ENCODE assay signal across 1 cellular context in the genomic region with DNA sequence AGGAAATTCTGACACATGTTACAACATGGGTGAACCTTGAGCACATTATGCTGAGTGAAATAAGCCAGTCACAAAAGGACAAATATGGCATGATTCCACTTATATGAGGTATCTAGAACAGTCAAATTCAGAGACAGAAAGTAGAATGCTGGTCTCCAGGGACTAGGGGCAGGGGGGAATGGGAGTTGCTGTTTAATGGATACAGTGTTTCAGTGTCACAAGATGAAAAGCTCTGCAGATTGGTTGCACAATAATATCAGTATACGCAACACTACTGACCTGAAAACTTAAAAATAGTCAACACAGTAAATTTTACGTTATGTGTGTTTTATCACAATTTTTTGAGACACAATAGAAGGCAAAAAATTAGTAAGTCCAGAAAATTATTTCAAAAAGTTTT.
TF ChIP-seq lines count a peak whose summit lies in the region.

No MANE protein-coding gene starts in this region.

TF ChIP-seq in GM23338, 12 proteins besides CTCF, POLR2A, EP300 and RAD21 (continued from another document):
- TF ChIP-seq REST (IDR thresholded peaks at IDR 0.05; ENCODE audit: unreplicated experiment) = no peak
- TF ChIP-seq, protein P1, sequence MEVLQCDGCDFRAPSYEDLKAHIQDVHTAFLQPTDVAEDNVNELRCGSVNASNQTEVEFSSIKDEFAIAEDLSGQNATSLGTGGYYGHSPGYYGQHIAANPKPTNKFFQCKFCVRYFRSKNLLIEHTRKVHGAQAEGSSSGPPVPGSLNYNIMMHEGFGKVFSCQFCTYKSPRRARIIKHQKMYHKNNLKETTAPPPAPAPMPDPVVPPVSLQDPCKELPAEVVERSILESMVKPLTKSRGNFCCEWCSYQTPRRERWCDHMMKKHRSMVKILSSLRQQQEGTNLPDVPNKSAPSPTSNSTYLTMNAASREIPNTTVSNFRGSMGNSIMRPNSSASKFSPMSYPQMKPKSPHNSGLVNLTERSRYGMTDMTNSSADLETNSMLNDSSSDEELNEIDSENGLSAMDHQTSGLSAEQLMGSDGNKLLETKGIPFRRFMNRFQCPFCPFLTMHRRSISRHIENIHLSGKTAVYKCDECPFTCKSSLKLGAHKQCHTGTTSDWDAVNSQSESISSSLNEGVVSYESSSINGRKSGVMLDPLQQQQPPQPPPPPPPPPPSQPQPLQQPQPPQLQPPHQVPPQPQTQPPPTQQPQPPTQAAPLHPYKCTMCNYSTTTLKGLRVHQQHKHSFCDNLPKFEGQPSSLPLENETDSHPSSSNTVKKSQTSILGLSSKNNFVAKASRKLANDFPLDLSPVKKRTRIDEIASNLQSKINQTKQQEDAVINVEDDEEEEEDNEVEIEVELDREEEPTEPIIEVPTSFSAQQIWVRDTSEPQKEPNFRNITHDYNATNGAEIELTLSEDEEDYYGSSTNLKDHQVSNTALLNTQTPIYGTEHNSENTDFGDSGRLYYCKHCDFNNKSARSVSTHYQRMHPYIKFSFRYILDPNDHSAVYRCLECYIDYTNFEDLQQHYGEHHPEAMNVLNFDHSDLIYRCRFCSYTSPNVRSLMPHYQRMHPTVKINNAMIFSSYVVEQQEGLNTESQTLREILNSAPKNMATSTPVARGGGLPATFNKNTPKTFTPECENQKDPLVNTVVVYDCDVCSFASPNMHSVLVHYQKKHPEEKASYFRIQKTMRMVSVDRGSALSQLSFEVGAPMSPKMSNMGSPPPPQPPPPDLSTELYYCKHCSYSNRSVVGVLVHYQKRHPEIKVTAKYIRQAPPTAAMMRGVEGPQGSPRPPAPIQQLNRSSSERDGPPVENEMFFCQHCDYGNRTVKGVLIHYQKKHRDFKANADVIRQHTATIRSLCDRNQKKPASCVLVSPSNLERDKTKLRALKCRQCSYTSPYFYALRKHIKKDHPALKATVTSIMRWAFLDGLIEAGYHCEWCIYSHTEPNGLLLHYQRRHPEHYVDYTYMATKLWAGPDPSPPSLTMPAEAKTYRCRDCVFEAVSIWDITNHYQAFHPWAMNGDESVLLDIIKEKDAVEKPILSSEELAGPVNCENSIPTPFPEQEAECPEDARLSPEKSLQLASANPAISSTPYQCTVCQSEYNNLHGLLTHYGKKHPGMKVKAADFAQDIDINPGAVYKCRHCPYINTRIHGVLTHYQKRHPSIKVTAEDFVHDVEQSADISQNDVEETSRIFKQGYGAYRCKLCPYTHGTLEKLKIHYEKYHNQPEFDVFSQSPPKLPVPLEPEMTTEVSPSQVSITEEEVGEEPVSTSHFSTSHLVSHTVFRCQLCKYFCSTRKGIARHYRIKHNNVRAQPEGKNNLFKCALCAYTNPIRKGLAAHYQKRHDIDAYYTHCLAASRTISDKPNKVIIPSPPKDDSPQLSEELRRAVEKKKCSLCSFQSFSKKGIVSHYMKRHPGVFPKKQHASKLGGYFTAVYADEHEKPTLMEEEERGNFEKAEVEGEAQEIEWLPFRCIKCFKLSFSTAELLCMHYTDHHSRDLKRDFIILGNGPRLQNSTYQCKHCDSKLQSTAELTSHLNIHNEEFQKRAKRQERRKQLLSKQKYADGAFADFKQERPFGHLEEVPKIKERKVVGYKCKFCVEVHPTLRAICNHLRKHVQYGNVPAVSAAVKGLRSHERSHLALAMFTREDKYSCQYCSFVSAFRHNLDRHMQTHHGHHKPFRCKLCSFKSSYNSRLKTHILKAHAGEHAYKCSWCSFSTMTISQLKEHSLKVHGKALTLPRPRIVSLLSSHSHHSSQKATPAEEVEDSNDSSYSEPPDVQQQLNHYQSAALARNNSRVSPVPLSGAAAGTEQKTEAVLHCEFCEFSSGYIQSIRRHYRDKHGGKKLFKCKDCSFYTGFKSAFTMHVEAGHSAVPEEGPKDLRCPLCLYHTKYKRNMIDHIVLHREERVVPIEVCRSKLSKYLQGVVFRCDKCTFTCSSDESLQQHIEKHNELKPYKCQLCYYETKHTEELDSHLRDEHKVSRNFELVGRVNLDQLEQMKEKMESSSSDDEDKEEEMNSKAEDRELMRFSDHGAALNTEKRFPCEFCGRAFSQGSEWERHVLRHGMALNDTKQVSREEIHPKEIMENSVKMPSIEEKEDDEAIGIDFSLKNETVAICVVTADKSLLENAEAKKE (CRISPR knock-in tag; IDR thresholded peaks at IDR 0.05) = no peak
- TF ChIP-seq POLR2AphosphoS5 (IDR thresholded peaks at IDR 0.05; ENCODE audit: low read depth) = no peak
- no peak for TF ChIP-seq STAT1 (IDR thresholded peaks at IDR 0.05; ENCODE audit: unreplicated experiment)
- TF ChIP-seq EZH2phosphoT487 (IDR thresholded peaks at IDR 0.05; ENCODE audit: unreplicated experiment) = no peak
- no peak for TF ChIP-seq EZH2 (IDR thresholded peaks at IDR 0.05; ENCODE audit: low read depth, unreplicated experiment)
- TF ChIP-seq JUNB (IDR thresholded peaks at IDR 0.05; ENCODE audit: unreplicated experiment) = no peak
- no peak for TF ChIP-seq NANOG (IDR thresholded peaks at IDR 0.05; ENCODE audit: borderline replicate concordance)
